17 cellular contexts compared by ENCODE assay signal in the genomic region with DNA sequence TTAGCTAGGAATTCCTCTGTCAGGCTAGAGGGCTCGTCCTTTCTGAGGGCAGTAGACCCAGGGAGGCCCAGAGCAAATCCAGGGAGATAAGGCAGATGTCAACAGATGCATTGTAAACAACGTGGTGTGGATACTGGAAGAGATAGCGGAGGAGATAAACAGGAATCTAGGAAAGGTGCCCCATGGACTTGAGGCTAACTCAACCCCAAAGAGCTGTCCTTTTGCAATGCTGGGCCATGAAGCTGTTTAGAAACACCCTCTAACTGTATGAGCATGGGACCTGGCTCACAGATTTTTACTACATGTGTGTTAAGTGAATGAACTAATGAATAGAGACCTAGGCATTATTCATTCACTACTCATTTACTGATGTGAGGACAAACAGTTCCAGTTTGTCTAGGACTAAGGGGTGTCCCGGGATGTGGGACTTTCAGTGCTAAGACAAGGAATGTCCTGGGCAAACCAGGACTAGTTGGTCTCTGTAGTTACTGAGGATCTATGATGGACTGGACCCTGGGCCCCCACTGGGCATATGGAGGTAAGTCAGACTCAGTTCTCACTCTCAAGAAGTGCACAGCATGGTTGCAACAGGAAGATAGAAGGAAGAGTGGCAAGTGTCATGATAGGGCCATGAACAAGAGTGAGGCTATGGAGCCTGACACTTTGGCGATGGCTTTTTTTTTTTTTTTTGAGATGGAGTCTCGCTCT.
A peak's percentile ranks its signal among the peaks of the same experiment; 100 is the strongest.
DNase-seq lines count a peak whose midpoint lies in the region; ATAC-seq and TF ChIP-seq lines count a peak whose summit lies in the region.
"Had no signal": no experiment of that assay in that cellular context is flagged by ENCODE, and none has a peak within 500 bp of the region (broad histone marks: within the 10 kb centered on the region; RNA-seq: fewer than 3 reads in every experiment).

No MANE protein-coding gene starts in this region.

- H2AFZ ChIP-seq in H9 (ENCODE audit: low read length) = no peak overlapping the region
- H2AFZ ChIP-seq: PC-9 had no signal

- peaks cover 9 to 16% (median 10%) of the 10 kb centered on the region in 3 experiments for H3K36me3 Mint-ChIP-seq in H9 (ENCODE audit: insufficient read depth in 1 of 3, low read depth in 3 of 3)
- H3K36me3 Mint-ChIP-seq in activated T-cell treated with anti-CD3 and anti-CD28 coated beads, Interleukin-2, amount 50 U/mL, for 4 hours (ENCODE audit: insufficient read depth) = no peaks in the 10 kb centered on the region

- H3K9me3 Mint-ChIP-seq in H9 = peaks cover 16 to 17% of the 10 kb centered on the region in 2 experiments
- H3K9me3 Mint-ChIP-seq in activated T-cell treated with anti-CD3 and anti-CD28 coated beads, Interleukin-2, amount 50 U/mL, for 4 hours = peaks cover 7% of the 10 kb centered on the region

- H3K4me1 ChIP-seq in H9 (ENCODE audit: insufficient read depth, low read length) = peaks cover 4% of the 10 kb centered on the region; the same call in 1 of the 2 replicates

- H4K5ac ChIP-seq in H9 (ENCODE audit: insufficient read length, low read depth, low read length) = no peak overlapping the region

- no peak overlapping the region for H3K4ac ChIP-seq in H9 (ENCODE audit: low read depth, low read length)

- DNase-seq in ELF-1 (ENCODE audit: low read depth, low spot score) (peak; percentile 50), substantia nigra (lab: John Stamatoyannopoulos, UW) (no peak), H9 (no peak), glomerular visceral epithelial cell (ENCODE audit: extremely low spot score) (no peak)
- no peak for DNase-seq in activated T-cell treated with anti-CD3 and anti-CD28 coated beads, Interleukin-2, amount 50 U/mL, for 4 hours
- DNase-seq: GF-D8, NCI-H1417, NCI-H1930, NCI-H2171, NCI-H774, PC-9 had no signal

- H2BK120ac ChIP-seq in H9 (ENCODE audit: low read depth, low read length, poor library complexity, severe bottlenecking) = no peak overlapping the region

- no peak for TF ChIP-seq CTCF in H9 (conservative IDR thresholded peaks at IDR 0.05)

- H3K18ac ChIP-seq in H9 (ENCODE audit: insufficient read length, low read depth, low read length) = no peak overlapping the region

- H3K27ac ChIP-seq in angular gyrus (ENCODE audit: low read depth, low read length) = peak overlapping the region; percentile 96
- H3K27ac ChIP-seq in layer of hippocampus (ENCODE audit: low read depth, low read length) = peak overlapping the region; percentile 96
- H3K27ac ChIP-seq in substantia nigra (ENCODE audit: low read depth, low read length, poor library complexity, severe bottlenecking) = peak overlapping the region; percentile 99
- no peak overlapping the region for H3K27ac ChIP-seq in H9 (ENCODE audit: insufficient read length, low read depth, low read length)
- H3K27ac ChIP-seq: BLaER1 treated with 17β-estradiol and CSF1 and Interleukin-3, amounts not matched to agents 10 nM and 100 nM; HL-60; PC-9 had no signal

- no peak overlapping the region for H3K23ac ChIP-seq in H9 (ENCODE audit: insufficient read length, low read depth, low read length)

- no CpG with 5 or more reads among the region's 6 CpGs for WGBS in H9 (ENCODE audit: extremely low coverage, insufficient read length, low lambda C conversion rate)

- peaks cover 7% of the 10 kb centered on the region for H3K9me3 ChIP-seq in H9 (ENCODE audit: control insufficient read depth, low read depth, low read length)

- no peak overlapping the region for H3K4me3 Mint-ChIP-seq in H9
- no peak overlapping the region for H3K4me3 Mint-ChIP-seq in activated T-cell treated with anti-CD3 and anti-CD28 coated beads, Interleukin-2, amount 50 U/mL, for 4 hours

- H3K23me2 ChIP-seq in H9 (ENCODE audit: insufficient read length, low read depth, low read length, poor library complexity, severe bottlenecking) = no peaks in the 10 kb centered on the region

- no peak overlapping the region for H2BK20ac ChIP-seq in H9 (ENCODE audit: low read depth, low read length, poor library complexity, severe bottlenecking)

- peaks cover 4% of the 10 kb centered on the region for H3K27me3 Mint-ChIP-seq in H9 (ENCODE audit: low read depth)
- H3K27me3 Mint-ChIP-seq in activated T-cell treated with anti-CD3 and anti-CD28 coated beads, Interleukin-2, amount 50 U/mL, for 4 hours (ENCODE audit: low read depth) = no peaks in the 10 kb centered on the region

- H2BK15ac ChIP-seq in H9 (ENCODE audit: low read depth, low read length) = no peak overlapping the region

- no peak overlapping the region for H3K27ac Mint-ChIP-seq in H9

- no peaks in the 10 kb centered on the region for H3K27me3 ChIP-seq in layer of hippocampus (ENCODE audit: control insufficient read depth, insufficient read depth, low read length)
- H3K27me3 ChIP-seq in H9 (ENCODE audit: insufficient read depth, low read length) = no peaks in the 10 kb centered on the region; the same call in 1 of the 2 replicates
- H3K27me3 ChIP-seq: BLaER1 treated with 17β-estradiol and CSF1 and Interleukin-3, amounts not matched to agents 10 nM and 100 nM had no signal

- H2BK12ac ChIP-seq in H9 (ENCODE audit: insufficient read length, low read depth, low read length) = no peak overlapping the region

- H3K4me2 ChIP-seq in H9 (ENCODE audit: insufficient read depth, insufficient read length, low read length) = no peak overlapping the region
- H3K4me2 ChIP-seq: BLaER1 treated with 17β-estradiol and CSF1 and Interleukin-3, amounts not matched to agents 10 nM and 100 nM; PC-9 had no signal

- no peak overlapping the region for H3K14ac ChIP-seq in H9 (ENCODE audit: insufficient read depth, low read length)

- no peak overlapping the region for H2BK5ac ChIP-seq in H9 (ENCODE audit: insufficient read length, low read length)

- no peaks in the 10 kb centered on the region for H3K79me2 ChIP-seq in H9 (ENCODE audit: insufficient read depth, low read length)

- H4K91ac ChIP-seq in H9 (ENCODE audit: insufficient read length, low read depth, low read length) = no peak overlapping the region

- ATAC-seq in activated T-cell treated with anti-CD3 and anti-CD28 coated beads, Interleukin-2, amount 50 U/mL, for 4 hours = no peak
- ATAC-seq: HCT116, K562 had no signal

- H3K56ac ChIP-seq in H9 (ENCODE audit: insufficient read length, low read depth, low read length) = no peak overlapping the region

- H3K79me1 ChIP-seq in H9 (ENCODE audit: insufficient read depth, low read depth, low read length, poor library complexity, severe bottlenecking) = no peaks in the 10 kb centered on the region

- H3K9ac ChIP-seq in H9 (ENCODE audit: extremely low read depth, insufficient read length, low read length) = no peak overlapping the region
- H3K9ac ChIP-seq: BLaER1 treated with 17β-estradiol and CSF1 and Interleukin-3, amounts not matched to agents 10 nM and 100 nM had no signal

- H4K20me1 ChIP-seq in H9 (ENCODE audit: control insufficient read depth, insufficient read depth, insufficient read length) = no peaks in the 10 kb centered on the region
- H4K20me1 ChIP-seq: BLaER1 treated with 17β-estradiol and CSF1 and Interleukin-3, amounts not matched to agents 10 nM and 100 nM had no signal

- H2AK5ac ChIP-seq in H9 (ENCODE audit: insufficient read length, low read length) = no peak overlapping the region

- no peak overlapping the region for H4K8ac ChIP-seq in H9 (replicated peaks; ENCODE audit: insufficient read length, low read depth, low read length)

- peaks cover 19 to 25% of the 10 kb centered on the region in 2 experiments for H3K4me1 Mint-ChIP-seq in H9
- H3K4me1 Mint-ChIP-seq in activated T-cell treated with anti-CD3 and anti-CD28 coated beads, Interleukin-2, amount 50 U/mL, for 4 hours (ENCODE audit: low read depth) = no peaks in the 10 kb centered on the region

- H3T11ph ChIP-seq in H9 (ENCODE audit: low read length) = no peak overlapping the region
